In genomic region chr13:24138911-24139310, GRCh38 we compare ENCODE assay signal across 18 cellular contexts. TPM values are rescaled to one million over a fixed set of nuclear protein-coding genes. Genes with fewer than 3 reads are reported as not detected.
DNase-seq lines count a peak whose midpoint lies in the region; ATAC-seq and TF ChIP-seq lines count a peak whose summit lies in the region.
"Had no signal": no experiment of that assay in that cellular context is flagged by ENCODE, and none has a peak within 500 bp of the region (broad histone marks: within the 10 kb centered on the region; RNA-seq: fewer than 3 reads in every experiment).

No MANE protein-coding gene starts in this region.

- H3K4ac ChIP-seq in H9 (ENCODE audit: low read depth, low read length): no peak overlapping the region
- no peak overlapping the region for H3K4ac ChIP-seq in mesendoderm (ENCODE audit: low read depth, low read length)

- H3K14ac ChIP-seq in H9 (ENCODE audit: insufficient read depth, low read length): no peak overlapping the region

- H3K9me3 ChIP-seq in H9 (ENCODE audit: control insufficient read depth, low read depth, low read length): no peaks in the 10 kb centered on the region
- H3K9me3 ChIP-seq: A549; BLaER1 treated with 17β-estradiol and CSF1 and Interleukin-3, amounts not matched to agents 10 nM and 100 nM; Caco-2 had no signal

- no peak overlapping the region for H2BK120ac ChIP-seq in H9 (ENCODE audit: low read depth, low read length, poor library complexity, severe bottlenecking)
- no peak overlapping the region for H2BK120ac ChIP-seq in mesendoderm (ENCODE audit: low read depth, low read length)

- H4K91ac ChIP-seq in H9 (ENCODE audit: insufficient read length, low read depth, low read length): no peak overlapping the region

- H3K4me1 ChIP-seq in H9 (ENCODE audit: insufficient read depth, low read length) (peaks cover 6% of the 10 kb centered on the region; the same call in 1 of the 2 replicates), mesendoderm (ENCODE audit: control insufficient read depth, low read depth, low read length) (peaks cover 5% of the 10 kb centered on the region)
- H3K4me1 ChIP-seq: A549, Caco-2 had no signal

- H3K36me3 ChIP-seq in mesendoderm (ENCODE audit: control insufficient read depth, insufficient read depth, low read length): no peaks in the 10 kb centered on the region
- H3K36me3 ChIP-seq: BLaER1 treated with 17β-estradiol and CSF1 and Interleukin-3, amounts not matched to agents 10 nM and 100 nM had no signal

- no peak overlapping the region for H2AFZ ChIP-seq in H9 (ENCODE audit: low read length)

- TF ChIP-seq CTCF in H9 (conservative IDR thresholded peaks at IDR 0.05): no peak
- no peak for TF ChIP-seq CTCF in endothelial cell (IDR thresholded peaks at IDR 0.05; ENCODE audit: unreplicated experiment)

- H3K27me3 ChIP-seq in H9 (ENCODE audit: insufficient read depth, low read length) (no peaks in the 10 kb centered on the region; the same call in 1 of the 2 replicates), mesendoderm (ENCODE audit: insufficient read depth, low read length, poor library complexity) (no peaks in the 10 kb centered on the region)
- H3K27me3 ChIP-seq: BLaER1 treated with 17β-estradiol and CSF1 and Interleukin-3, amounts not matched to agents 10 nM and 100 nM had no signal

- H2BK5ac ChIP-seq in H9 (ENCODE audit: insufficient read length, low read length) (no peak overlapping the region), mesendoderm (ENCODE audit: low read length) (no peak overlapping the region)

- H3K4me3 Mint-ChIP-seq in H9: no peak overlapping the region
- H3K4me3 Mint-ChIP-seq in endothelial cell (ENCODE audit: unreplicated experiment): no peak overlapping the region
- H3K4me3 Mint-ChIP-seq: B cell; CD4-positive, alpha-beta T cell; CD8-positive, alpha-beta T cell had no signal

- H3K4me2 ChIP-seq in H9 (ENCODE audit: insufficient read depth, insufficient read length, low read length) (no peak overlapping the region), mesendoderm (ENCODE audit: low read length) (no peak overlapping the region)
- H3K4me2 ChIP-seq: A549; BLaER1 treated with 17β-estradiol and CSF1 and Interleukin-3, amounts not matched to agents 10 nM and 100 nM had no signal

- H3K79me2 ChIP-seq in H9 (ENCODE audit: insufficient read depth, low read length) (no peaks in the 10 kb centered on the region), mesendoderm (ENCODE audit: control insufficient read depth, insufficient read depth, low read length) (no peaks in the 10 kb centered on the region)

- peaks cover 28 to 29% of the 10 kb centered on the region in 2 experiments for H3K4me1 Mint-ChIP-seq in H9
- peaks cover 23% of the 10 kb centered on the region for H3K4me1 Mint-ChIP-seq in endothelial cell (ENCODE audit: unreplicated experiment)
- H3K4me1 Mint-ChIP-seq: B cell had no signal

- H3K56ac ChIP-seq in H9 (ENCODE audit: insufficient read length, low read depth, low read length): no peak overlapping the region
- no peak overlapping the region for H3K56ac ChIP-seq in mesendoderm (ENCODE audit: low read length)

- H3K23ac ChIP-seq in H9 (ENCODE audit: insufficient read length, low read depth, low read length): peak overlapping the region; percentile 33
- no peak overlapping the region for H3K23ac ChIP-seq in mesendoderm (ENCODE audit: low read length)

- DNase-seq in H9: no peak
- no peak for DNase-seq in endothelial cell (ENCODE audit: low spot score)
- DNase-seq in mesendoderm: no peak
- DNase-seq in NCI-H510A (lab: John Stamatoyannopoulos, UW): no peak
- no peak for DNase-seq in T-helper 1 cell
- DNase-seq: AML-193; Caco-2; Calu3; CD4-positive, alpha-beta T cell; CD8-positive, alpha-beta T cell; DMS79 treated with DMSO at 0.1 percent for 48 hours; GF-D8 had no signal

- H3T11ph ChIP-seq in H9 (ENCODE audit: low read length): no peak overlapping the region

- H3K27ac ChIP-seq in H9 (ENCODE audit: insufficient read length, low read depth, low read length): no peak overlapping the region
- H3K27ac ChIP-seq in mesendoderm (ENCODE audit: low read depth, low read length): no peak overlapping the region
- H3K27ac ChIP-seq: 22Rv1; A549; BLaER1 treated with 17β-estradiol and CSF1 and Interleukin-3, amounts not matched to agents 10 nM and 100 nM; C4-2B had no signal

- H4K20me1 ChIP-seq in H9 (ENCODE audit: control insufficient read depth, insufficient read depth, insufficient read length): no peaks in the 10 kb centered on the region
- H4K20me1 ChIP-seq: BLaER1 treated with 17β-estradiol and CSF1 and Interleukin-3, amounts not matched to agents 10 nM and 100 nM had no signal

- H3K27ac Mint-ChIP-seq in H9 (no peak overlapping the region), endothelial cell (ENCODE audit: unreplicated experiment) (peak overlapping the region; percentile 42)
- H3K27ac Mint-ChIP-seq: B cell; CD4-positive, alpha-beta T cell; CD8-positive, alpha-beta T cell had no signal

- no peak overlapping the region for H4K5ac ChIP-seq in H9 (ENCODE audit: insufficient read length, low read depth, low read length)
- no peak overlapping the region for H4K5ac ChIP-seq in mesendoderm (ENCODE audit: low read length)

- H3K36me3 Mint-ChIP-seq in H9 (ENCODE audit: insufficient read depth in 1 of 3, low read depth in 3 of 3) (no peaks in the 10 kb centered on the region), endothelial cell (ENCODE audit: low read depth, unreplicated experiment) (no peaks in the 10 kb centered on the region)
- H3K36me3 Mint-ChIP-seq: CD8-positive, alpha-beta T cell had no signal

- H2AK5ac ChIP-seq in H9 (ENCODE audit: insufficient read length, low read length) (no peak overlapping the region), mesendoderm (ENCODE audit: low read length) (peak overlapping the region; percentile 88)

- H3K27me3 Mint-ChIP-seq in H9 (ENCODE audit: low read depth) (peaks cover 22% of the 10 kb centered on the region), endothelial cell (ENCODE audit: unreplicated experiment) (no peaks in the 10 kb centered on the region)
- H3K27me3 Mint-ChIP-seq: CD4-positive, alpha-beta T cell had no signal

- no CpG with 5 or more reads among the region's 5 CpGs for WGBS in H9 (ENCODE audit: extremely low coverage, insufficient read length, low lambda C conversion rate)
- no CpG with 5 or more reads among the region's 5 CpGs for WGBS in mesendoderm (ENCODE audit: extremely low coverage, insufficient coverage, low lambda C conversion rate)

- no peak overlapping the region for H2BK12ac ChIP-seq in H9 (ENCODE audit: insufficient read length, low read depth, low read length)

- no peak overlapping the region for H3K4me3 ChIP-seq in mesendoderm (ENCODE audit: low read length)
- H3K4me3 ChIP-seq: A549; BLaER1 treated with 17β-estradiol and CSF1 and Interleukin-3, amounts not matched to agents 10 nM and 100 nM had no signal

- H4K8ac ChIP-seq in H9 (replicated peaks; ENCODE audit: insufficient read length, low read depth, low read length) (no peak overlapping the region), mesendoderm (ENCODE audit: low read depth, low read length) (no peak overlapping the region)

- H2BK15ac ChIP-seq in H9 (ENCODE audit: low read depth, low read length) (no peak overlapping the region), mesendoderm (replicated peaks; ENCODE audit: low read depth) (no peak overlapping the region)

- H3K9ac ChIP-seq in H9 (ENCODE audit: extremely low read depth, insufficient read length, low read length) (no peak overlapping the region), mesendoderm (ENCODE audit: low read length) (no peak overlapping the region)
- H3K9ac ChIP-seq: BLaER1 treated with 17β-estradiol and CSF1 and Interleukin-3, amounts not matched to agents 10 nM and 100 nM had no signal

- H2BK20ac ChIP-seq in H9 (ENCODE audit: low read depth, low read length, poor library complexity, severe bottlenecking): no peak overlapping the region

- no peaks in the 10 kb centered on the region for H3K23me2 ChIP-seq in H9 (ENCODE audit: insufficient read length, low read depth, low read length, poor library complexity, severe bottlenecking)

- H3K79me1 ChIP-seq in H9 (ENCODE audit: insufficient read depth, low read depth, low read length, poor library complexity, severe bottlenecking) (no peaks in the 10 kb centered on the region), mesendoderm (ENCODE audit: low read length) (no peaks in the 10 kb centered on the region)

- H3K18ac ChIP-seq in H9 (ENCODE audit: insufficient read length, low read depth, low read length) (no peak overlapping the region), mesendoderm (ENCODE audit: low read length) (no peak overlapping the region)

- no peak for ATAC-seq in HG02981 (IDR thresholded peaks at IDR 0.05; ENCODE audit: unreplicated experiment)
- ATAC-seq: A549; CD8-positive, alpha-beta T cell had no signal

- H3K9me3 Mint-ChIP-seq in H9: no peaks in the 10 kb centered on the region
- H3K9me3 Mint-ChIP-seq in endothelial cell (ENCODE audit: unreplicated experiment): no peaks in the 10 kb centered on the region
- H3K9me3 Mint-ChIP-seq: CD4-positive, alpha-beta T cell; CD8-positive, alpha-beta T cell had no signal

RNA-seq across cellular contexts. Expression of gene SPATA13, which starts 21.6 kb away (rescaled TPM):
- total RNA-seq in H9 (2021) (12.6 and 14.1 TPM in 2 replicates), endothelial cell (ENCODE audit: unreplicated experiment) (11.4 TPM)
- polyA plus RNA-seq in mesendoderm (2013, experiment 1 of 2): 16.1 TPM
- 14.9 TPM for polyA plus RNA-seq in mesendoderm (2013, experiment 2 of 2)
